Comparison of ENCODE assay signal across 29 cellular contexts in the genomic region with DNA sequence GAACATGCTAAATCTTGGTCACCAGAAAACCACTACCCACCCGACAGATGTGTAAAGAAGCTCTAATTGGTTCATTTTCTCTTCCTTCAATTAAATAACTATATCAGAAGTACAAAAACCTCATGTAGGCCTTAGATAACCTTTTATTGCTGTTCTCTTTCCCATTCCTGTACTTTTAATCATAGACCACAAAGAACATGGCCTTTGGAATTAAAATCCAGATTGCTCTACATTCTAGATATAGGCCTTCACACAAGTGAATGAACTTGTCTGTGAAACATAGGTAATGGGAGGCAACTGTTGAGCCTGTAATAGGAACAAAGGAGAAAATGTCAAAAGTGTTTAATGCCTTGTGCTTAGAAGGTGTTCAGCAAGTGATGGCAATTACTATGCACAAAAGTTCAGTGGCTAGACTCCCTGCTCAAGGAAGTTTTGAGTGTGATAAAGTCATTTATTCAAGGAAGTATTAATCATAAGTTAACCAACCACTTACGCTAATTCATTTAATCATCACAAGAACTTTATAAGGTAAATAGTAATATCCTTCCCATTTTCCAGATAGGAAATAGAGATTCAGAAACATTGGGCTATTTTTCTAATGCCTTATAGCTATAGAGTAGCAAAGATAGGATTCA.
"Had no signal": no experiment of that assay in that cellular context is flagged by ENCODE, and none has a peak within 500 bp of the region (broad histone marks: within the 10 kb centered on the region; RNA-seq: fewer than 3 reads in every experiment).

No MANE protein-coding gene starts in this region.

- H3K4me1 Mint-ChIP-seq: activated B cell treated with CpG ODN at 0.5 μM for 24 hours had no signal

- H3K9me3 Mint-ChIP-seq: activated B cell treated with CpG ODN at 0.5 μM for 24 hours had no signal

- H3K27ac Mint-ChIP-seq: activated B cell treated with CpG ODN at 0.5 μM for 24 hours; activated CD4-positive, alpha-beta T cell treated with anti-CD3 and anti-CD28 coated beads, Interleukin-2, amount 10 ng/mL, durations not matched to agents 24 days and 14 days; activated CD8-positive, alpha-beta T cell treated with anti-CD3 and anti-CD28 coated beads for 36 hours; activated naive CD8-positive, alpha-beta T cell treated with anti-CD3 and anti-CD28 coated beads, Interleukin-2, amount 50 U/mL, for 24 hours; activated T-helper 2 cell treated with anti-CD3 and anti-CD28 coated beads, Interferon-gamma antibody, Interleukin-2, Interleukin-4, amounts not matched to agents 10 μg/mL and 5 μg/mL and 100 μg/mL, durations not matched to agents 14 hours and 24 hours and 36 hours had no signal

- H3K4me3 Mint-ChIP-seq: activated B cell treated with CpG ODN at 0.5 μM for 24 hours; activated CD4-positive, alpha-beta T cell treated with anti-CD3 and anti-CD28 coated beads, Interleukin-2, amount 10 ng/mL, durations not matched to agents 24 days and 14 days; activated CD8-positive, alpha-beta T cell treated with anti-CD3 and anti-CD28 coated beads for 36 hours; activated naive CD4-positive, alpha-beta T cell treated with anti-CD3 and anti-CD28 coated beads, Interleukin-2, amount 50 U/mL, for 24 hours; activated naive CD8-positive, alpha-beta T cell treated with anti-CD3 and anti-CD28 coated beads, Interleukin-2, amount 50 U/mL, for 24 hours had no signal

- ATAC-seq: activated CD8-positive, alpha-beta T cell treated with anti-CD3 and anti-CD28 coated beads for 36 hours; activated naive CD8-positive, alpha-beta T cell treated with anti-CD3 and anti-CD28 coated beads, Interleukin-2, amount 50 U/mL, for 24 hours had no signal

- H3K9ac ChIP-seq: KMS-11 had no signal

- H3K27ac ChIP-seq: KMS-11, VCaP had no signal

- DNase-seq: activated B cell treated with CpG ODN at 0.5 μM for 24 hours; activated CD4-positive, alpha-beta T cell treated with anti-CD3 and anti-CD28 coated beads for 1 hour; activated CD4-positive, alpha-beta T cell treated with anti-CD3 and anti-CD28 coated beads, Interleukin-2, amount 10 ng/mL, durations not matched to agents 24 days and 14 days; activated CD4-positive, alpha-beta T cell treated with anti-CD3 and anti-CD28 coated beads, Interleukin-2, amount 50 U/mL, for 4 hours; activated CD8-positive, alpha-beta T cell treated with anti-CD3 and anti-CD28 coated beads for 36 hours; activated gamma-delta T cell; activated naive CD4-positive, alpha-beta T cell treated with Interleukin-2 at 50 U/mL for 16 hours; activated naive CD8-positive, alpha-beta T cell treated with anti-CD3 and anti-CD28 coated beads, Interleukin-2, amount 50 U/mL, for 24 hours; activated T-cell treated with anti-CD3 and anti-CD28 coated beads, Interleukin-2, amount 50 U/mL, for 1 hour; amniotic stem cell; aorta; central memory CD4-positive, alpha-beta T cell; NCI-H1105; NCI-H1417 treated with DMSO at 0.1 percent for 48 hours; NCI-H1930; NCI-H2081 treated with DMSO at 0.1 percent for 48 hours; NCI-H345; NCI-H524 treated with DMSO at 0.1 percent for 48 hours; NCI-H748 treated with DMSO at 0.1 percent for 48 hours; NK-92 treated with Interleukin-12 subunit alpha and Interleukin-12 subunit beta, amount 100 ng/mL, for 24 hours; Right ventricle myocardium superior; SW 1271; T-helper 1 cell; T-helper 2 cell; T-helper 9 cell had no signal

- H3K27me3 Mint-ChIP-seq: activated B cell treated with CpG ODN at 0.5 μM for 24 hours; activated CD4-positive, alpha-beta T cell treated with anti-CD3 and anti-CD28 coated beads, Interleukin-2, amount 10 ng/mL, durations not matched to agents 24 days and 14 days; activated CD8-positive, alpha-beta T cell treated with anti-CD3 and anti-CD28 coated beads for 36 hours; activated naive CD4-positive, alpha-beta T cell treated with anti-CD3 and anti-CD28 coated beads, Interleukin-2, amount 50 U/mL, for 24 hours; activated naive CD8-positive, alpha-beta T cell treated with anti-CD3 and anti-CD28 coated beads, Interleukin-2, amount 50 U/mL, for 24 hours had no signal

- H3K4me2 ChIP-seq: KMS-11 had no signal
